In genomic region chr18:13217466-13217961, GRCh38 we compare ENCODE assay signal across 8 cellular contexts. TPM values are rescaled to one million over a fixed set of nuclear protein-coding genes. Genes with fewer than 3 reads are reported as not detected.
DNase-seq lines count a peak whose midpoint lies in the region; ATAC-seq and TF ChIP-seq lines count a peak whose summit lies in the region.

No MANE protein-coding gene starts in this region.

- H3K9me3 Mint-ChIP-seq in MCF 10A (ENCODE audit: unreplicated experiment), result no peaks in the 10 kb centered on the region
- no peaks in the 10 kb centered on the region for H3K9me3 Mint-ChIP-seq in activated CD8-positive, alpha-beta T cell treated with anti-CD3 and anti-CD28 coated beads for 36 hours
- H3K9me3 Mint-ChIP-seq in endothelial cell (ENCODE audit: unreplicated experiment), result no peaks in the 10 kb centered on the region
- no peaks in the 10 kb centered on the region for H3K9me3 Mint-ChIP-seq in stimulated activated effector memory CD8-positive, alpha-beta T cell treated with anti-CD3 and anti-CD28 coated beads, Interleukin-12 subunit alpha, Interleukin-12 subunit beta, amount 100 ng/mL, for 72 hours

- CTCF ChIA-PET in MCF 10A (lab: Yijun Ruan, JAX), result interaction anchor here (3.4 kb wide), 1 partner anchor 314 kb away, joined by 41 read pairs; no protein-coding TSS in a partner anchor
- CTCF ChIA-PET in activated CD8-positive, alpha-beta T cell treated with anti-CD3 and anti-CD28 coated beads for 36 hours (lab: Charles Lee), result interaction anchor here (0.7 to 2.4 kb wide), 9 partner anchors 25 to 341 kb away, joined by 3 to 18 read pairs (median 6); no protein-coding TSS in a partner anchor

- peaks cover 31% of the 10 kb centered on the region for H3K27me3 ChIP-seq in mononuclear cell (ENCODE audit: insufficient read depth, low read length)

- H3K27ac Mint-ChIP-seq in MCF 10A (ENCODE audit: low read depth, unreplicated experiment), result no peak overlapping the region
- no peak overlapping the region for H3K27ac Mint-ChIP-seq in activated CD8-positive, alpha-beta T cell treated with anti-CD3 and anti-CD28 coated beads for 36 hours
- no peak overlapping the region for H3K27ac Mint-ChIP-seq in endothelial cell (ENCODE audit: unreplicated experiment)
- no peak overlapping the region for H3K27ac Mint-ChIP-seq in stimulated activated effector memory CD8-positive, alpha-beta T cell treated with anti-CD3 and anti-CD28 coated beads, Interleukin-12 subunit alpha, Interleukin-12 subunit beta, amount 100 ng/mL, for 72 hours

- intact Hi-C loops in MCF 10A (cut with micrococcal nuclease), result loop anchor here (10.0 kb wide), 1 partner anchor 397 kb away; no protein-coding TSS in a partner anchor
- intact Hi-C loops in activated CD8-positive, alpha-beta T cell treated with anti-CD3 and anti-CD28 coated beads for 36 hours (cut with micrococcal nuclease), result loop anchor here (5.0 to 10.0 kb wide), 4 partner anchors 50 to 415 kb away; no protein-coding TSS in a partner anchor

- POLR2A ChIA-PET in MCF 10A (lab: Yijun Ruan, JAX), result no interaction called here
- POLR2A ChIA-PET in activated CD8-positive, alpha-beta T cell treated with anti-CD3 and anti-CD28 coated beads for 36 hours (lab: Charles Lee), result interaction anchor here (1.0 to 2.3 kb wide), 4 partner anchors 48 to 345 kb away, joined by 3 to 14 read pairs (median 8); no protein-coding TSS in a partner anchor

- H3K4me3 Mint-ChIP-seq in MCF 10A (ENCODE audit: unreplicated experiment) (no peak overlapping the region), endothelial cell (ENCODE audit: unreplicated experiment) (no peak overlapping the region)
- peak overlapping the region; percentile 31 for H3K4me3 Mint-ChIP-seq in activated CD8-positive, alpha-beta T cell treated with anti-CD3 and anti-CD28 coated beads for 36 hours
- H3K4me3 Mint-ChIP-seq in stimulated activated effector memory CD8-positive, alpha-beta T cell treated with anti-CD3 and anti-CD28 coated beads, Interleukin-12 subunit alpha, Interleukin-12 subunit beta, amount 100 ng/mL, for 72 hours, result peak overlapping the region; percentile 64

- no peak for TF ChIP-seq CTCF in MCF 10A (IDR thresholded peaks at IDR 0.05; ENCODE audit: unreplicated experiment)
- TF ChIP-seq CTCF in activated CD8-positive, alpha-beta T cell treated with anti-CD3 and anti-CD28 coated beads for 36 hours (IDR thresholded peaks at IDR 0.05), result no peak
- no peak for TF ChIP-seq CTCF in endothelial cell (IDR thresholded peaks at IDR 0.05; ENCODE audit: unreplicated experiment)

- BruUV-seq in MCF 10A (replicated peaks; lab: Mats Ljungman, UMichigan), result no TSS peak

- peaks cover 43% of the 10 kb centered on the region for H3K4me1 ChIP-seq in mononuclear cell (ENCODE audit: insufficient read depth, low read length)

- peaks cover under 1% of the 10 kb centered on the region for H3K4me1 Mint-ChIP-seq in MCF 10A (ENCODE audit: insufficient read depth, unreplicated experiment)
- H3K4me1 Mint-ChIP-seq in activated CD8-positive, alpha-beta T cell treated with anti-CD3 and anti-CD28 coated beads for 36 hours (ENCODE audit: low read depth), result peaks cover 38% of the 10 kb centered on the region
- H3K4me1 Mint-ChIP-seq in endothelial cell (ENCODE audit: unreplicated experiment), result peaks cover 37% of the 10 kb centered on the region
- peaks cover 5% of the 10 kb centered on the region for H3K4me1 Mint-ChIP-seq in stimulated activated effector memory CD8-positive, alpha-beta T cell treated with anti-CD3 and anti-CD28 coated beads, Interleukin-12 subunit alpha, Interleukin-12 subunit beta, amount 100 ng/mL, for 72 hours

- no peaks in the 10 kb centered on the region for H3K36me3 Mint-ChIP-seq in MCF 10A (ENCODE audit: insufficient read depth, unreplicated experiment)
- H3K36me3 Mint-ChIP-seq in activated CD8-positive, alpha-beta T cell treated with anti-CD3 and anti-CD28 coated beads for 36 hours (ENCODE audit: low read depth), result peaks cover under 1% of the 10 kb centered on the region
- H3K36me3 Mint-ChIP-seq in endothelial cell (ENCODE audit: low read depth, unreplicated experiment), result peaks cover 4% of the 10 kb centered on the region
- H3K36me3 Mint-ChIP-seq in stimulated activated effector memory CD8-positive, alpha-beta T cell treated with anti-CD3 and anti-CD28 coated beads, Interleukin-12 subunit alpha, Interleukin-12 subunit beta, amount 100 ng/mL, for 72 hours, result no peaks in the 10 kb centered on the region

- ATAC-seq in activated CD8-positive, alpha-beta T cell treated with anti-CD3 and anti-CD28 coated beads for 36 hours, result peak; percentile 40
- peak; percentile 55 for ATAC-seq in stimulated activated effector memory CD8-positive, alpha-beta T cell treated with anti-CD3 and anti-CD28 coated beads, Interleukin-12 subunit alpha, Interleukin-12 subunit beta, amount 100 ng/mL, for 72 hours
- no peak for ATAC-seq in HG03139 (IDR thresholded peaks at IDR 0.05; ENCODE audit: unreplicated experiment)

- in situ Hi-C loops in T47D (cut with HindIII; ENCODE audit: low pct_unique_long_range_greater_than_20kb, low sequenced_read_pairs), result no loop called here

- no peaks in the 10 kb centered on the region for H3K9me3 ChIP-seq in mononuclear cell (ENCODE audit: low read depth, low read length)

- peak overlapping the region; percentile 45 for H3K4me3 ChIP-seq in mononuclear cell (ENCODE audit: low read length)

- peaks cover 74% of the 10 kb centered on the region for H3K27me3 Mint-ChIP-seq in MCF 10A (ENCODE audit: insufficient read depth, unreplicated experiment)
- H3K27me3 Mint-ChIP-seq in activated CD8-positive, alpha-beta T cell treated with anti-CD3 and anti-CD28 coated beads for 36 hours, result peaks cover 13% of the 10 kb centered on the region
- H3K27me3 Mint-ChIP-seq in endothelial cell (ENCODE audit: unreplicated experiment), result peaks cover 13% of the 10 kb centered on the region

- DNase-seq in T47D (ENCODE audit: low read depth in 1 of 2, low spot score in 1 of 2) (peak; percentile 28 to 74), MCF 10A (ENCODE audit: unreplicated experiment) (no peak), MV-4-11 (lab: John Stamatoyannopoulos, UW) (peak; percentile 21), endothelial cell (ENCODE audit: low spot score) (peak; percentile 65)
- DNase-seq in activated CD8-positive, alpha-beta T cell treated with anti-CD3 and anti-CD28 coated beads for 36 hours, result peak; percentile 69
- DNase-seq in stimulated activated effector memory CD8-positive, alpha-beta T cell treated with anti-CD3 and anti-CD28 coated beads, Interleukin-12 subunit alpha, Interleukin-12 subunit beta, amount 100 ng/mL, for 72 hours (ENCODE audit: low spot score in 2 of 2), result peak; percentile 19 to 66

RNA-seq across cellular contexts. Expression of gene LDLRAD4, which starts 1.0 kb away (rescaled TPM):
- total RNA-seq in MCF 10A (2022) (not detected in 2 replicates), endothelial cell (ENCODE audit: unreplicated experiment) (34.1 TPM), mononuclear cell (50.9 TPM)
- 10 to 100 TPM; 37.3 to 38.5 TPM for total RNA-seq in activated CD8-positive, alpha-beta T cell treated with anti-CD3 and anti-CD28 coated beads for 36 hours

Comparison
In these comparisons a context has a peak if more than half of its experiments do, and no peak if none do; other contexts are left out.
1. H3K4me3 Mint-ChIP-seq: peak in activated CD8-positive, alpha-beta T cell treated with anti-CD3 and anti-CD28 coated beads for 36 hours (single experiment) and stimulated activated effector memory CD8-positive, alpha-beta T cell treated with anti-CD3 and anti-CD28 coated beads, Interleukin-12 subunit alpha, Interleukin-12 subunit beta, amount 100 ng/mL, for 72 hours (single experiment); none in MCF 10A (single experiment) and endothelial cell (single experiment).
2. RNA of gene LDLRAD4, which starts 1.0 kb away (total RNA-seq): 50.9 TPM in mononuclear cell (single experiment), 37.3 to 38.5 TPM in activated CD8-positive, alpha-beta T cell treated with anti-CD3 and anti-CD28 coated beads for 36 hours and 34.1 TPM in endothelial cell (single experiment); not detected in MCF 10A; every median in the first group is over 10 times any median in the second.